Comparison of ENCODE assay signal across 9 cellular contexts in the genomic region with DNA sequence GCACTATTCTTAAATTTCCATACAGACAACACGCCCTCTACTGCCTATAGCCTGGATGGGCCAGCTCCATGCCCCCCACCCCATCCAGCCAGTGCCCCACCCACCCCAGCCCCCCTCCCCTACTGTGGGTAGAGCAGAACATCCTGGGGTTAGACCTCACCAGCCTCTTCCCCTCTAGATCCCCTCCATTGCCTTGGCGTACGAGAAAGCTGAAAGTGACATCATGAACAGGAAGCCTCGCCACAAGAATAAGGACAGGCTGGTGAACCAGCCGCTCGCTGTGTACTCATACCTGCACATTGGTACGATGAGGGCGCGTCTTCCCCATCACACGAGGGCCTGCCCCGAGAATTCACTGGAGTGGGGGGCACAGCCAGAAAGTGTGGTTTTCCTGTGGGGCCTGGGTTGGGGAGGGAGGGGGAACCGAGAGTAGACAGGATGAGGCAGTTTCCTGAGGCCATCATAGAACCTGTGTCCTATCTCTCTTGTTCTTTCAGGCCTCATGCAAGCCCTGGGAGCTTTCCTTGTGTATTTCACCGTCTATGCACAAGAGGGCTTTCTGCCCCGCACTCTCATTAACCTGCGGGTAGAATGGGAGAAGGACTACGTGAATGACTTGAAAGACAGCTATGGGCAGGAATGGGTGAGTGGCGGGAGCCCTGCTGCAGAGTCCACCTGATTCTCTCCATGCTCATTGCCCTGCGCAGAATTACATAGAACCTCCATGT. TPM values are rescaled to one million over a fixed set of nuclear protein-coding genes. Genes with fewer than 3 reads are reported as not detected.
DNase-seq lines count a peak whose midpoint lies in the region; ATAC-seq, FAIRE-seq and TF ChIP-seq lines count a peak whose summit lies in the region.
"Had no signal": no experiment of that assay in that cellular context is flagged by ENCODE, and none has a peak within 500 bp of the region (broad histone marks: within the 10 kb centered on the region; RNA-seq: fewer than 3 reads in every experiment).

No MANE protein-coding gene starts in this region.

- CTCF ChIA-PET in activated CD8-positive, alpha-beta T cell treated with anti-CD3 and anti-CD28 coated beads for 36 hours (lab: Charles Lee) = interaction anchor here (1.0 to 8.5 kb wide), 10 partner anchors 10 to 37 kb away, joined by 3 to 69 read pairs (median 4); no protein-coding TSS in a partner anchor

- intact Hi-C loops in activated CD8-positive, alpha-beta T cell treated with anti-CD3 and anti-CD28 coated beads for 36 hours (cut with micrococcal nuclease) = no loop called here

- peaks cover 0 to 3% of the 10 kb centered on the region in 2 donors for H3K4me1 ChIP-seq in small intestine (ENCODE audit: control insufficient read depth in 2 of 2, insufficient read depth in 1 of 2, low read depth in 1 of 2, low read length in 1 of 2)

- peak overlapping the region; percentile 73 for H3K27ac Mint-ChIP-seq in activated CD8-positive, alpha-beta T cell treated with anti-CD3 and anti-CD28 coated beads for 36 hours

- no peak for FAIRE-seq in small intestine (lab: Jason Lieb, UNC)

- H3K9me3 ChIP-seq in small intestine (ENCODE audit: control insufficient read depth, low read depth) = no peaks in the 10 kb centered on the region
- H3K9me3 ChIP-seq: psoas muscle had no signal

- no peaks in the 10 kb centered on the region for H3K9me3 Mint-ChIP-seq in activated CD8-positive, alpha-beta T cell treated with anti-CD3 and anti-CD28 coated beads for 36 hours

- WGBS in small intestine, 3 donors = 63 to 82% (median 74%) methylated on average over 18 of the region's 18 CpGs

- H3K4me3 ChIP-seq in small intestine (ENCODE audit: low read depth in 1 of 2, low read length in 2 of 2) (no peak overlapping the region), coronary artery (no peak overlapping the region)
- H3K4me3 ChIP-seq: psoas muscle had no signal

- DNase-seq in activated CD8-positive, alpha-beta T cell treated with anti-CD3 and anti-CD28 coated beads for 36 hours = peak; percentile 86
- DNase-seq in small intestine (peak; percentile 57), coronary artery (ENCODE audit: low spot score) (no peak), cerebellar cortex (ENCODE audit: low spot score) (no peak), NCI-H2107 (lab: John Stamatoyannopoulos, UW) (no peak), NCI-H2107 treated with DMSO at 0.1 percent for 48 hours (lab: John Stamatoyannopoulos, UW; ENCODE audit: unreplicated experiment) (no peak)

- no peaks in the 10 kb centered on the region for H3K27me3 Mint-ChIP-seq in activated CD8-positive, alpha-beta T cell treated with anti-CD3 and anti-CD28 coated beads for 36 hours

- H3K27me3 ChIP-seq in small intestine (ENCODE audit: control insufficient read depth in 2 of 2, insufficient read depth in 2 of 2, low read length in 2 of 2) = peaks cover 0 to 2% of the 10 kb centered on the region in 2 donors

- POLR2A ChIA-PET in activated CD8-positive, alpha-beta T cell treated with anti-CD3 and anti-CD28 coated beads for 36 hours (lab: Charles Lee) = interaction anchor here (0.9 kb wide), 1 partner anchor 16 kb away, joined by 5 read pairs; no protein-coding TSS in a partner anchor

- no peaks in the 10 kb centered on the region for H3K36me3 Mint-ChIP-seq in activated CD8-positive, alpha-beta T cell treated with anti-CD3 and anti-CD28 coated beads for 36 hours (ENCODE audit: low read depth)

- TF ChIP-seq CTCF in activated CD8-positive, alpha-beta T cell treated with anti-CD3 and anti-CD28 coated beads for 36 hours (IDR thresholded peaks at IDR 0.05) = peak; percentile 10
- TF ChIP-seq CTCF in coronary artery (IDR thresholded peaks at IDR 0.05) = no peak

- H3K36me3 ChIP-seq in small intestine (ENCODE audit: control insufficient read depth in 2 of 2, insufficient read depth in 2 of 2, low read length in 2 of 2) = no peaks in the 10 kb centered on the region

- H3K27ac ChIP-seq in small intestine (ENCODE audit: low read depth in 1 of 2, low read length in 1 of 2) (peak overlapping the region in 1 of 2 donors; percentile 13), coronary artery (no peak overlapping the region)
- H3K27ac ChIP-seq: psoas muscle had no signal

- peak overlapping the region; percentile 40 for H3K4me3 Mint-ChIP-seq in activated CD8-positive, alpha-beta T cell treated with anti-CD3 and anti-CD28 coated beads for 36 hours

- H3K4me1 Mint-ChIP-seq in activated CD8-positive, alpha-beta T cell treated with anti-CD3 and anti-CD28 coated beads for 36 hours (ENCODE audit: low read depth) = peaks cover 18% of the 10 kb centered on the region

- ATAC-seq in GM18517 (IDR thresholded peaks at IDR 0.05; ENCODE audit: unreplicated experiment) (peak; percentile 61), HG03108 (IDR thresholded peaks at IDR 0.05; ENCODE audit: unreplicated experiment) (peak; percentile 85)
- ATAC-seq in activated CD8-positive, alpha-beta T cell treated with anti-CD3 and anti-CD28 coated beads for 36 hours = peak; percentile 96
- ATAC-seq: psoas muscle had no signal

RNA-seq across cellular contexts. Expression of gene ATP12A, which starts 29.1 kb away (rescaled TPM):
- total RNA-seq in activated CD8-positive, alpha-beta T cell treated with anti-CD3 and anti-CD28 coated beads for 36 hours = 1 to 10 TPM; 4.4 TPM
- not detected for polyA plus RNA-seq in small intestine
- total RNA-seq: psoas muscle had no signal
- polyA plus RNA-seq: psoas muscle had no signal

RNA-seq across cellular contexts. Expression of gene RNF17, which starts 54.6 kb away (rescaled TPM):
- not detected for total RNA-seq in activated CD8-positive, alpha-beta T cell treated with anti-CD3 and anti-CD28 coated beads for 36 hours
- polyA plus RNA-seq in small intestine = under 1 TPM in 1 of 3 donors, not detected in 2; 0.12 TPM

Comparison
In these comparisons a context has a peak if more than half of its experiments do, and no peak if none do; other contexts are left out.
1. DNase-seq: peak in activated CD8-positive, alpha-beta T cell treated with anti-CD3 and anti-CD28 coated beads for 36 hours (single experiment) and small intestine (single experiment); none in coronary artery (single experiment), cerebellar cortex (single experiment), NCI-H2107 (single experiment) and NCI-H2107 treated with DMSO at 0.1 percent for 48 hours (single experiment).
2. Peak in every context shown above with its lines, with median percentiles within 50 percentile points of each other: ATAC-seq.